ENCODE assay signal across 18 cellular contexts in the genomic region with DNA sequence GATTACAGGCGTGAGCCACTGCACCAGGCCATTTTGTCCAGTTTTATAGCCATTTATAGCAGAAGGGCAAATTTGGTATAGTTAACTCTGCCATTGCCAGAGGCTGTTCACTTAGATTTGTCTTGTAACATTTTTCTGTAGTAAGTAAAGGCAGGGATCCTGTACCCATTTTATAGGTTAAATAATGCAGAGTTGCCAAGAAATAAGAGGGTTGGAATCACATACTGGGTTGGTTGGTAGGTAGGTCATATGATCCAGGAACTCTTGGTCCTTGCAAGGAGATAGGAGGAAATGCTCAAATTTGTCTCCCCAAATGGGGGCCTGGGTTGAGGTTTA.
A peak's percentile ranks its signal among the peaks of the same experiment; 100 is the strongest.
DNase-seq lines count a peak whose midpoint lies in the region; ATAC-seq, FAIRE-seq and TF ChIP-seq lines count a peak whose summit lies in the region.
"Had no signal": no experiment of that assay in that cellular context is flagged by ENCODE, and none has a peak within 500 bp of the region (broad histone marks: within the 10 kb centered on the region; RNA-seq: fewer than 3 reads in every experiment).

No MANE protein-coding gene starts in this region.

- TF ChIP-seq EP300 in A549 (IDR thresholded peaks at IDR 0.05): no peak

- H3K9me2 ChIP-seq in SU-DHL-6 (replicated peaks; ENCODE audit: insufficient read depth, low read length): no peaks in the 10 kb centered on the region

- DNase-seq in A549 (ENCODE audit: low read depth in 1 of 2, low spot score in 1 of 2): no peak
- DNase-seq in CD4-positive, alpha-beta T cell: no peak
- no peak for DNase-seq in naive B cell
- no peak for DNase-seq in dorsolateral prefrontal cortex
- DNase-seq in naive thymus-derived CD8-positive, alpha-beta T cell: no peak
- DNase-seq: ACHN; CD8-positive, alpha-beta T cell; DMS79 treated with DMSO at 0.1 percent for 48 hours; GF-D8; HCEC 1CT; KG1 had no signal

- peaks cover 33% of the 10 kb centered on the region for H3F3A ChIP-seq in SU-DHL-6 (ENCODE audit: insufficient read depth)

- ATAC-seq in A549: no peak
- ATAC-seq in CD4-positive, alpha-beta T cell (ENCODE audit: poor library complexity): no peak
- no peak for ATAC-seq in naive B cell (ENCODE audit: low read depth in 2 of 2)
- ATAC-seq in GM19395 (IDR thresholded peaks at IDR 0.05; ENCODE audit: unreplicated experiment): no peak
- ATAC-seq in GM21528 (IDR thresholded peaks at IDR 0.05; ENCODE audit: low FRiP score, unreplicated experiment): no peak
- ATAC-seq in naive thymus-derived CD8-positive, alpha-beta T cell: no peak
- ATAC-seq: CD8-positive, alpha-beta T cell had no signal

- H3K4me2 ChIP-seq in A549 (no peak overlapping the region), SU-DHL-6 (ENCODE audit: low read depth, low read length, poor library complexity, severe bottlenecking) (peak overlapping the region; percentile 46)

- no peak overlapping the region for H3K4me3 ChIP-seq in A549
- no peak overlapping the region for H3K4me3 ChIP-seq in SU-DHL-6 (ENCODE audit: insufficient read depth, low read length, poor library complexity, severe bottlenecking)
- no peak overlapping the region for H3K4me3 ChIP-seq in dorsolateral prefrontal cortex
- H3K4me3 ChIP-seq: GM23248 had no signal

- CTCF ChIA-PET in A549 (lab: Yijun Ruan, JAX): interaction anchor here (0.7 to 1.1 kb wide), 2 partner anchors 15 to 288 kb away, joined by 4 to 5 read pairs; no protein-coding TSS in a partner anchor
- CTCF ChIA-PET in CD4-positive, alpha-beta T cell (lab: Charles Lee): no interaction called here

- no peaks in the 10 kb centered on the region for H4K20me1 ChIP-seq in SU-DHL-6 (ENCODE audit: low read depth, low read length)

- no peak overlapping the region for H2AFZ ChIP-seq in SU-DHL-6 (ENCODE audit: low read depth, low read length, severe bottlenecking)
- H2AFZ ChIP-seq: GM23248 had no signal

- TF ChIP-seq CTCF in A549 (IDR thresholded peaks at IDR 0.05): no peak
- no peak for TF ChIP-seq CTCF in CD4-positive, alpha-beta T cell (IDR thresholded peaks at IDR 0.05)
- TF ChIP-seq CTCF in SU-DHL-6 (IDR thresholded peaks at IDR 0.05; ENCODE audit: insufficient read depth, low read length, poor library complexity, severe bottlenecking): no peak
- no peak for TF ChIP-seq CTCF in dorsolateral prefrontal cortex (IDR thresholded peaks at IDR 0.05 in 54 of 56, conservative IDR thresholded peaks at IDR 0.05 in 2 of 56; ENCODE audit: low read depth in 1 of 56, partially characterized antibody in 56 of 56)

- H3K27me3 Mint-ChIP-seq in CD4-positive, alpha-beta T cell: no peaks in the 10 kb centered on the region
- no peaks in the 10 kb centered on the region for H3K27me3 Mint-ChIP-seq in naive B cell
- no peaks in the 10 kb centered on the region for H3K27me3 Mint-ChIP-seq in naive thymus-derived CD8-positive, alpha-beta T cell

- H3K27me3 ChIP-seq in CD4-positive, alpha-beta T cell (ENCODE audit: control insufficient read depth, insufficient read depth, low read length): no peaks in the 10 kb centered on the region
- no peaks in the 10 kb centered on the region for H3K27me3 ChIP-seq in SU-DHL-6 (ENCODE audit: low read length)
- H3K27me3 ChIP-seq in dorsolateral prefrontal cortex: no peaks in the 10 kb centered on the region
- H3K27me3 ChIP-seq: BE2C had no signal

- peaks cover 21% of the 10 kb centered on the region for H3K79me2 ChIP-seq in SU-DHL-6 (ENCODE audit: insufficient read depth, low read length)

- peaks cover 21% of the 10 kb centered on the region for H3K4me1 Mint-ChIP-seq in CD4-positive, alpha-beta T cell (ENCODE audit: low read depth)
- peaks cover 19 to 58% (median 27%) of the 10 kb centered on the region in 3 donors for H3K4me1 Mint-ChIP-seq in naive B cell
- peaks cover 5 to 15% (median 9%) of the 10 kb centered on the region in 4 donors for H3K4me1 Mint-ChIP-seq in naive thymus-derived CD8-positive, alpha-beta T cell

- H3K9me3 ChIP-seq in A549 (no peaks in the 10 kb centered on the region), SU-DHL-6 (ENCODE audit: insufficient read depth, low read length) (no peaks in the 10 kb centered on the region)
- no peaks in the 10 kb centered on the region for H3K9me3 ChIP-seq in CD4-positive, alpha-beta T cell (ENCODE audit: control insufficient read depth, low read length)
- H3K9me3 ChIP-seq: BE2C had no signal

- no peak for TF ChIP-seq POLR2A in A549 (IDR thresholded peaks at IDR 0.05; ENCODE audit: low read length)

- no peaks in the 10 kb centered on the region for H3K9me3 Mint-ChIP-seq in CD4-positive, alpha-beta T cell
- H3K9me3 Mint-ChIP-seq in naive B cell: no peaks in the 10 kb centered on the region
- H3K9me3 Mint-ChIP-seq in naive thymus-derived CD8-positive, alpha-beta T cell: no peaks in the 10 kb centered on the region
- H3K9me3 Mint-ChIP-seq: CD8-positive, alpha-beta T cell had no signal

- no peak for TF ChIP-seq RAD21 in A549 (conservative IDR thresholded peaks at IDR 0.05 in 1 of 2, IDR thresholded peaks at IDR 0.05 in 1 of 2)

- WGBS in A549 (ENCODE audit: missing lambda C conversion rate): 83% methylated on average over 1 of the region's 1 CpG

- H3K4me1 ChIP-seq in A549: peaks cover 12% of the 10 kb centered on the region
- H3K4me1 ChIP-seq: BE2C had no signal

- H3K36me3 Mint-ChIP-seq in CD4-positive, alpha-beta T cell (ENCODE audit: low read depth): peaks cover 31% of the 10 kb centered on the region
- H3K36me3 Mint-ChIP-seq in naive B cell: peaks cover 0 to 5% of the 10 kb centered on the region in 2 donors
- peaks cover 0 to 40% (median 2%) of the 10 kb centered on the region in 3 donors for H3K36me3 Mint-ChIP-seq in naive thymus-derived CD8-positive, alpha-beta T cell

- intact Hi-C loops in CD4-positive, alpha-beta T cell (cut with DNase I, micrococcal nuclease): no loop called here
- intact Hi-C loops in dorsolateral prefrontal cortex (cut with DNase I): no loop called here

- no peak overlapping the region for H3K27ac ChIP-seq in A549
- H3K27ac ChIP-seq in CD4-positive, alpha-beta T cell (ENCODE audit: low read depth, low read length): no peak overlapping the region
- peak overlapping the region; percentile 86 for H3K27ac ChIP-seq in SU-DHL-6 (ENCODE audit: low read depth, low read length)
- H3K27ac ChIP-seq in dorsolateral prefrontal cortex: no peak overlapping the region
- H3K27ac ChIP-seq: C4-2B, GM23248 had no signal

- no peak overlapping the region for H3K4me3 Mint-ChIP-seq in CD4-positive, alpha-beta T cell
- H3K4me3 Mint-ChIP-seq in naive B cell: no peak overlapping the region
- no peak overlapping the region for H3K4me3 Mint-ChIP-seq in naive thymus-derived CD8-positive, alpha-beta T cell
- H3K4me3 Mint-ChIP-seq: CD8-positive, alpha-beta T cell had no signal

- POLR2A ChIA-PET in A549 (lab: Yijun Ruan, JAX): no interaction called here
- POLR2A ChIA-PET in CD4-positive, alpha-beta T cell (lab: Charles Lee): no interaction called here
- POLR2A ChIA-PET in naive thymus-derived CD8-positive, alpha-beta T cell (lab: Charles Lee): no interaction called here

- no peak for FAIRE-seq in A549 (lab: Jason Lieb, UNC)
- FAIRE-seq: H54 had no signal

- H3K36me3 ChIP-seq in SU-DHL-6 (ENCODE audit: low read length): no peaks in the 10 kb centered on the region
- H3K36me3 ChIP-seq: BE2C had no signal

- peak overlapping the region; percentile 43; the same call in 1 of the 2 replicates for H3K9ac ChIP-seq in SU-DHL-6 (ENCODE audit: low read length)
- H3K9ac ChIP-seq: GM23248 had no signal

- peak overlapping the region; percentile 69 for H3K27ac Mint-ChIP-seq in CD4-positive, alpha-beta T cell
- H3K27ac Mint-ChIP-seq in naive B cell: peak overlapping the region in 4 of 6 donors; percentile 8 to 41 (median 34)
- peak overlapping the region in 4 of 10 donors; percentile 33 to 65 (median 44) for H3K27ac Mint-ChIP-seq in naive thymus-derived CD8-positive, alpha-beta T cell
- H3K27ac Mint-ChIP-seq: CD8-positive, alpha-beta T cell had no signal

TF ChIP-seq in A549, 52 proteins besides CTCF, POLR2A, EP300 and RAD21:
- TF ChIP-seq KDM1A (IDR thresholded peaks at IDR 0.05; ENCODE audit: low read depth) (0 out of 2 replicates have a peak, but pooled peaks have one; percentile 35), CHD2 (IDR thresholded peaks at IDR 0.05; ENCODE audit: low read length, partially characterized antibody) (no peak)
